8 cellular contexts compared by ENCODE assay signal in genomic region chr11:133947298-133947905, GRCh38. TPM values are rescaled to one million over a fixed set of nuclear protein-coding genes. Genes with fewer than 3 reads are reported as not detected.
A peak's percentile ranks its signal among the peaks of the same experiment; 100 is the strongest.
DNase-seq lines count a peak whose midpoint lies in the region; ATAC-seq and TF ChIP-seq lines count a peak whose summit lies in the region.

No MANE protein-coding gene starts in this region.

- peak; percentile 49 for TF ChIP-seq CTCF in astrocyte of the spinal cord (IDR thresholded peaks at IDR 0.05; ENCODE audit: low read depth, low read length)

- H3K4me3 ChIP-seq in astrocyte of the spinal cord (ENCODE audit: low read depth, low read length), result no peak overlapping the region

- peak overlapping the region; percentile 87 for H3K4me3 Mint-ChIP-seq in T-helper 17 cell
- no peak overlapping the region for H3K4me3 Mint-ChIP-seq in stimulated activated naive B cell treated with anti-CD40 and anti-IgM and Interleukin-4, amounts not matched to agents 10 μg/mL and 1 μg/mL and 100 μg/mL, for 72 hours

- peaks cover 2% of the 10 kb centered on the region for H3K36me3 Mint-ChIP-seq in T-helper 17 cell (ENCODE audit: low read depth)
- H3K36me3 Mint-ChIP-seq in stimulated activated naive B cell treated with anti-CD40 and anti-IgM and Interleukin-4, amounts not matched to agents 10 μg/mL and 1 μg/mL and 100 μg/mL, for 72 hours, result no peaks in the 10 kb centered on the region

- H3K27me3 Mint-ChIP-seq in T-helper 17 cell, result no peaks in the 10 kb centered on the region
- peaks cover 37 to 48% of the 10 kb centered on the region in 2 donors for H3K27me3 Mint-ChIP-seq in stimulated activated naive B cell treated with anti-CD40 and anti-IgM and Interleukin-4, amounts not matched to agents 10 μg/mL and 1 μg/mL and 100 μg/mL, for 72 hours

- no peak for TF ChIP-seq EP300 in Ishikawa (IDR thresholded peaks at IDR 0.05; ENCODE audit: borderline replicate concordance)

- no peaks in the 10 kb centered on the region for H3K9me3 ChIP-seq in T-helper 17 cell (ENCODE audit: control insufficient read depth, low read length, poor library complexity, severe bottlenecking)

- H3K4me1 Mint-ChIP-seq in T-helper 17 cell, result peaks cover 61% of the 10 kb centered on the region
- H3K4me1 Mint-ChIP-seq in stimulated activated naive B cell treated with anti-CD40 and anti-IgM and Interleukin-4, amounts not matched to agents 10 μg/mL and 1 μg/mL and 100 μg/mL, for 72 hours, result peaks cover 0 to 3% of the 10 kb centered on the region in 2 donors

- DNase-seq in SIG-M5 treated with dmso at 0.1 percent for 504 hours (lab: John Stamatoyannopoulos, UW; ENCODE audit: unreplicated experiment), result peak; percentile 3
- no peak for DNase-seq in SIG-M5 (lab: John Stamatoyannopoulos, UW)
- DNase-seq in T-helper 17 cell, result peak; percentile 54 to 58 (median 54)
- peak; percentile 29 for DNase-seq in astrocyte of the spinal cord (ENCODE audit: low read depth, low spot score)
- peak; percentile 58 for DNase-seq in kidney glomerular epithelial cell (lab: John Stamatoyannopoulos, UW)
- DNase-seq in stimulated activated naive B cell treated with anti-CD40 and anti-IgM and Interleukin-4, amounts not matched to agents 10 μg/mL and 1 μg/mL and 100 μg/mL, for 72 hours, result no peak
- no peak for DNase-seq in SKM-1 treated with dmso at 0.1 percent for 144 hours (lab: John Stamatoyannopoulos, UW; ENCODE audit: unreplicated experiment)

- H3K9me3 Mint-ChIP-seq in stimulated activated naive B cell treated with anti-CD40 and anti-IgM and Interleukin-4, amounts not matched to agents 10 μg/mL and 1 μg/mL and 100 μg/mL, for 72 hours, result no peaks in the 10 kb centered on the region

- in situ Hi-C loops in astrocyte of the spinal cord (cut with HindIII; ENCODE audit: low sequenced_read_pairs), result no loop called here

- peak; percentile 54 for ATAC-seq in T-helper 17 cell
- peak; percentile 61 to 77 for ATAC-seq in stimulated activated naive B cell treated with anti-CD40 and anti-IgM and Interleukin-4, amounts not matched to agents 10 μg/mL and 1 μg/mL and 100 μg/mL, for 72 hours (replicated peaks)

- H3K27ac Mint-ChIP-seq in T-helper 17 cell, result peak overlapping the region; percentile 96
- H3K27ac Mint-ChIP-seq in stimulated activated naive B cell treated with anti-CD40 and anti-IgM and Interleukin-4, amounts not matched to agents 10 μg/mL and 1 μg/mL and 100 μg/mL, for 72 hours, result no peak overlapping the region

- no peak for TF ChIP-seq RAD21 in Ishikawa (IDR thresholded peaks at IDR 0.05; ENCODE audit: low read depth)

TF ChIP-seq in Ishikawa, 13 proteins besides CTCF, POLR2A, EP300 and RAD21:
- peak; percentile 86 for TF ChIP-seq REST (IDR thresholded peaks at IDR 0.05; ENCODE audit: low read depth)
- TF ChIP-seq YY1 (IDR thresholded peaks at IDR 0.05; ENCODE audit: low read depth), result no peak

RNA-seq across cellular contexts. Expression of gene IGSF9B, which starts 9.4 kb away (rescaled TPM):
- 10 to 100 TPM; 43.8 to 52.9 TPM for total RNA-seq in T-helper 17 cell

Comparison
In these comparisons a context has a peak if more than half of its experiments do, and no peak if none do; other contexts are left out.
1. DNase-seq: peak in SIG-M5 treated with dmso at 0.1 percent for 504 hours (single experiment), T-helper 17 cell (3 of 3), astrocyte of the spinal cord (single experiment) and kidney glomerular epithelial cell (single experiment); none in SIG-M5 (single experiment), stimulated activated naive B cell treated with anti-CD40 and anti-IgM and Interleukin-4, amounts not matched to agents 10 μg/mL and 1 μg/mL and 100 μg/mL, for 72 hours (single experiment) and SKM-1 treated with dmso at 0.1 percent for 144 hours (single experiment).